ENCODE assay signal across 8 cellular contexts in genomic region chr12:60494249-60494648, GRCh38.
A peak's percentile ranks its signal among the peaks of the same experiment; 100 is the strongest.
DNase-seq lines count a peak whose midpoint lies in the region; ATAC-seq and TF ChIP-seq lines count a peak whose summit lies in the region.

No MANE protein-coding gene starts in this region.

- H3K36me3 ChIP-seq in breast epithelium (no peaks in the 10 kb centered on the region), mucosa of descending colon (ENCODE audit: low read depth) (no peaks in the 10 kb centered on the region)

- no peaks in the 10 kb centered on the region for H3K27me3 ChIP-seq in breast epithelium

- no peak for ATAC-seq in GM18502 (IDR thresholded peaks at IDR 0.05; ENCODE audit: poor library complexity, unreplicated experiment)
- ATAC-seq in HG03354 (IDR thresholded peaks at IDR 0.05; ENCODE audit: poor library complexity, severe bottlenecking, unreplicated experiment): no peak
- ATAC-seq in mucosa of descending colon: no peak

- no peak overlapping the region for H3K4me3 Mint-ChIP-seq in neural crest cell

- no peaks in the 10 kb centered on the region for H3K4me1 ChIP-seq in breast epithelium
- H3K4me1 ChIP-seq in mucosa of descending colon (ENCODE audit: low read depth): no peaks in the 10 kb centered on the region

- intact Hi-C loops in breast epithelium (cut with DNase I; ENCODE audit: low total_unique reads) (no loop called here), mucosa of descending colon (cut with DNase I, micrococcal nuclease) (no loop called here)

- no peaks in the 10 kb centered on the region for H3K36me3 Mint-ChIP-seq in neural crest cell (ENCODE audit: low read depth)

- H3K27me3 Mint-ChIP-seq in neural crest cell (ENCODE audit: low read depth): no peaks in the 10 kb centered on the region

- no peak for TF ChIP-seq POLR2A in breast epithelium (IDR thresholded peaks at IDR 0.05)

- TF ChIP-seq CTCF in breast epithelium (IDR thresholded peaks at IDR 0.05) (peak; percentile 18 to 39 (median 36)), neural crest cell (conservative IDR thresholded peaks at IDR 0.05) (peak; percentile 74), mucosa of descending colon (IDR thresholded peaks at IDR 0.05) (no peak)

- no peak overlapping the region for H3K27ac ChIP-seq in breast epithelium

- peak; percentile 0 for DNase-seq in NCI-H187 treated with DMSO at 0.1 percent for 48 hours (lab: John Stamatoyannopoulos, UW)
- no peak for DNase-seq in NCI-H187 (lab: John Stamatoyannopoulos, UW)
- peak; percentile 15 for DNase-seq in NCI-H1048 (lab: John Stamatoyannopoulos, UW)
- no peak for DNase-seq in breast epithelium (ENCODE audit: low spot score in 2 of 2)
- no peak for DNase-seq in neural crest cell (ENCODE audit: low read depth, low spot score)
- no peak for DNase-seq in mucosa of descending colon

- H3K9me3 Mint-ChIP-seq in neural crest cell: peaks cover 2% of the 10 kb centered on the region

- no peak overlapping the region for H3K27ac Mint-ChIP-seq in neural crest cell (ENCODE audit: unreplicated experiment)

- H3K4me1 Mint-ChIP-seq in neural crest cell: no peaks in the 10 kb centered on the region

- H3K4me3 ChIP-seq in breast epithelium (no peak overlapping the region), mucosa of descending colon (no peak overlapping the region)

- H3K9me3 ChIP-seq in breast epithelium: no peaks in the 10 kb centered on the region
- H3K9me3 ChIP-seq in mucosa of descending colon: no peaks in the 10 kb centered on the region

Comparison
In these comparisons a context has a peak if more than half of its experiments do, and no peak if none do; other contexts are left out.
1. DNase-seq: peak in NCI-H187 treated with DMSO at 0.1 percent for 48 hours (single experiment) and NCI-H1048 (single experiment); none in NCI-H187 (0 of 2), breast epithelium (0 of 2), neural crest cell (single experiment) and mucosa of descending colon (0 of 3).